1 cellular context compared by ENCODE assay signal in the genomic region with DNA sequence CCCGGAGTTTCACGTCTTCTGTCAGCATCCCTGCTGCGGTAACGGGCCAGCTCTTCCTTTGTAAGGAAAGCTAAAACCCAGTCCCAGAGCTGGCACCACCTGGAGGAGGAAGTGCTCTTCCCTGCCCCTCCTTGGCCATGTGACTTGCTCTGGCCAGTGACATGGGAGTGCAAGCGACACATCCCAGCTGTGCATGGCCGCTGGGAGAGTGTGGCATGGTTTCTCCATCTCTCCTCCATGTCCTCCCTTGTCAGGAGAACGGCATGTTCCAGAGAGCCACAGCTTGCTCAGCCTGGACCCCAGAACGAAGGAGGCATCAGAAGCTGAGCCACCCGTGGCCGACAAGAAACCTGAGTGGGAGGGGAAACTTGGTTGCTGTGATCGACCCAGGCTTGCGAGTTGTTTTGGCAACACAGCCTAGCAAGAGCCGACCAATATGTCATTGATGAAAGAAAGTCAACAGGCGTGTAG.
TF ChIP-seq lines count a peak whose summit lies in the region.

No MANE protein-coding gene starts in this region.

TF ChIP-seq in WTC11, 78 proteins besides CTCF, POLR2A, EP300 and RAD21 (continued from another document):
- TF ChIP-seq NR3C1 (CRISPR knock-in tag; conservative IDR thresholded peaks at IDR 0.05; ENCODE audit: low read depth) (no peak), USF2 (CRISPR knock-in tag; IDR thresholded peaks at IDR 0.05) (peak; percentile 88)
TF ChIP-seq in WTC11: peak in this region for 5.
